In the genomic region with DNA sequence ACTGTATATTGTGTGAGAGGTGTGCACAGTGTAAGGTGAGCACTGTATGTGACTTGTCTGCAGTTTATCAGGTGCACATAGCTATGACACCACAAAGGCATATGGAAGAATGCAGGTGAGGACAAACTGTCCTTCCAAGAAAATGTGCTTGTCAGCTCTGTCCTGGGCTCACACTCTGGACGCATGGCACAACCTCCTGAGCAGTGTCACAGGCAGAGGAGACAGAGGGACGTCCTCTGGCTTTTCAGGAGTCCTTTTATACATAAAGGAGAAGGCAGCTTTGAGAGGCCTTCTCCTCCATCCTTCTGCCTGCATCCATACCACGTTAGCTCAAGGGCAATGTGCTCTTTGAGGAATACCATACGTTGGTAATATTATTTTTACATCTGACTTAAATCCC, we compare ENCODE assay signal across 28 cellular contexts. TPM values are rescaled to one million over a fixed set of nuclear protein-coding genes. Genes with fewer than 3 reads are reported as not detected.
"Had no signal": no experiment of that assay in that cellular context is flagged by ENCODE, and none has a peak within 500 bp of the region (broad histone marks: within the 10 kb centered on the region; RNA-seq: fewer than 3 reads in every experiment).

No MANE protein-coding gene starts in this region.

- DNase-seq: dermis blood vessel endothelial cell; dorsolateral prefrontal cortex; effector CD8-positive, alpha-beta T cell; effector memory CD8-positive, alpha-beta T cell; endodermal cell; erythroblast; esophagus squamous epithelium; foreskin fibroblast; foreskin melanocyte; heart right ventricle; hippocampal formation; kidney; kidney glomerular epithelial cell; left colon; left ventricle myocardium inferior; lower lobe of right lung; mesenchymal stem cell; mucosa of descending colon had no signal

- H3K4me1 ChIP-seq: esophagus squamous epithelium, gastroesophageal sphincter, lower lobe of right lung had no signal

- ATAC-seq: effector memory CD8-positive, alpha-beta T cell; esophagus mucosa; gastroesophageal sphincter; heart right ventricle; left colon; left lobe of liver; lower lobe of right lung; mucosa of descending colon had no signal

- H3K9me3 ChIP-seq: esophagus squamous epithelium, gastroesophageal sphincter, heart right ventricle, left ventricle myocardium inferior, lower lobe of right lung, mucosa of descending colon had no signal

- H3K27ac ChIP-seq: coronary artery, dorsolateral prefrontal cortex, epithelial cell of prostate, esophagus squamous epithelium, gastroesophageal sphincter, heart right ventricle, left ventricle myocardium inferior, lower lobe of right lung had no signal

- H3K36me3 ChIP-seq: esophagus squamous epithelium, gastroesophageal sphincter, heart right ventricle, left ventricle myocardium inferior, lower lobe of right lung had no signal

- H3K4me3 ChIP-seq: coronary artery, dorsolateral prefrontal cortex, esophagus squamous epithelium, gastroesophageal sphincter, heart right ventricle, left ventricle myocardium inferior, lower lobe of right lung, mucosa of descending colon had no signal

RNA-seq across cellular contexts. Expression of a gene that starts 7.5 kb away (rescaled TPM):
- total RNA-seq: cerebellum, dermis blood vessel endothelial cell, endodermal cell, esophagus mucosa, esophagus squamous epithelium, gastroesophageal sphincter, kidney, left colon, left lobe of liver, left ventricle myocardium inferior, lower leg skin, lower lobe of right lung, lung microvascular endothelial cell, mesenteric fat pad, mesothelial cell of epicardium, mucosa of descending colon had no signal

RNA-seq across cellular contexts. Expression of a gene that starts 22.7 kb away (rescaled TPM):
- total RNA-seq: dermis blood vessel endothelial cell, endodermal cell, esophagus mucosa, esophagus squamous epithelium, left lobe of liver, left ventricle myocardium inferior, lower lobe of right lung, lung microvascular endothelial cell, mesenteric fat pad had no signal
